In the genomic region with DNA sequence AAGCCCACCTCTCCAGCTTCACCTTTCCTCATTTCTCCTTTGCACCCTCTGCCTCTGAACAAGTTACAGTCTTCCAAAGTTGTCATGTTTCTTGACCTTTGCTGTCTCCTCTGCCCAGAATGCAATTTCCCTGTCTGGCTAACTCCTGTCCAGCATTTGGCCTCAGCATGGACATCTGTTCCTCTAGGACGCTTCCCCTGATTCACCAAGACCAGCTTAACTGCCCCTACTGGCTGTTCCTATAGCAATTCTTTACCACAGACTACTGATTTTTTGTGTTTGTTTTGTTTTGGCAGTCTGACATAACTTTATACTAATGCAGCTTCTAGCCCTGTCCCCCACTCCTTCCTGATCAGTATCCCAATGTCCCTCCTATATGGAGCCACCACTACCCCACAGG, we compare ENCODE assay signal across 13 cellular contexts. TPM values are rescaled to one million over a fixed set of nuclear protein-coding genes. Genes with fewer than 3 reads are reported as not detected.
A peak's percentile ranks its signal among the peaks of the same experiment; 100 is the strongest.
DNase-seq lines count a peak whose midpoint lies in the region; ATAC-seq and TF ChIP-seq lines count a peak whose summit lies in the region.
"Had no signal": no experiment of that assay in that cellular context is flagged by ENCODE, and none has a peak within 500 bp of the region (broad histone marks: within the 10 kb centered on the region; RNA-seq: fewer than 3 reads in every experiment).

No MANE protein-coding gene starts in this region.

- peaks cover 4 to 28% (median 9%) of the 10 kb centered on the region in 5 donors for H3K4me1 ChIP-seq in subcutaneous abdominal adipose tissue (ENCODE audit: control insufficient read depth in 5 of 5, insufficient read depth in 5 of 5, low read length in 5 of 5)

- H3K27ac Mint-ChIP-seq in activated naive CD4-positive, alpha-beta T cell treated with anti-CD3 and anti-CD28 coated beads, Interleukin-2, amount 10 ng/mL, durations not matched to agents 7 days and 5 days: peak overlapping the region; percentile 93
- H3K27ac Mint-ChIP-seq in activated naive CD4-positive, alpha-beta T cell treated with anti-CD3 and anti-CD28 coated beads, Interleukin-2, amount 50 U/mL, for 72 hours: peak overlapping the region in 1 of 2 donors; percentile 54
- H3K27ac Mint-ChIP-seq: H9 had no signal

- H3K27ac ChIP-seq in WERI-Rb-1: no peak overlapping the region
- H3K27ac ChIP-seq in subcutaneous abdominal adipose tissue (ENCODE audit: low read depth, low read length): peak overlapping the region; percentile 50
- H3K27ac ChIP-seq: thoracic aorta had no signal

- H3K9me3 Mint-ChIP-seq in activated naive CD4-positive, alpha-beta T cell treated with anti-CD3 and anti-CD28 coated beads, Interleukin-2, amount 10 ng/mL, durations not matched to agents 7 days and 5 days: no peaks in the 10 kb centered on the region
- H3K9me3 Mint-ChIP-seq in activated naive CD4-positive, alpha-beta T cell treated with anti-CD3 and anti-CD28 coated beads, Interleukin-2, amount 50 U/mL, for 72 hours: no peaks in the 10 kb centered on the region
- H3K9me3 Mint-ChIP-seq: H9 had no signal

- CTCF ChIA-PET in activated naive CD4-positive, alpha-beta T cell treated with anti-CD3 and anti-CD28 coated beads, Interleukin-2, amount 10 ng/mL, durations not matched to agents 7 days and 5 days (lab: Charles Lee): interaction anchor here (1.0 to 11.2 kb wide), 13 partner anchors 10 to 130 kb away, joined by 3 to 251 read pairs (median 12); a partner anchor contains a TSS

- no peak for ATAC-seq in activated naive CD4-positive, alpha-beta T cell treated with anti-CD3 and anti-CD28 coated beads, Interleukin-2, amount 50 U/mL, for 72 hours

- H3K9me3 ChIP-seq in WERI-Rb-1 (ENCODE audit: severe bottlenecking) (no peaks in the 10 kb centered on the region), subcutaneous abdominal adipose tissue (ENCODE audit: control insufficient read depth in 5 of 5, low read length in 5 of 5) (no peaks in the 10 kb centered on the region)
- H3K9me3 ChIP-seq: thoracic aorta had no signal

- H3K4me3 ChIP-seq in WERI-Rb-1 (ENCODE audit: low read depth, low read length) (no peak overlapping the region), subcutaneous abdominal adipose tissue (ENCODE audit: low read depth in 1 of 5, low read length in 5 of 5) (no peak overlapping the region)
- H3K4me3 ChIP-seq: thoracic aorta had no signal

- H3K4me3 Mint-ChIP-seq in activated naive CD4-positive, alpha-beta T cell treated with anti-CD3 and anti-CD28 coated beads, Interleukin-2, amount 10 ng/mL, durations not matched to agents 7 days and 5 days: peak overlapping the region; percentile 78

- no peaks in the 10 kb centered on the region for H3K27me3 ChIP-seq in WERI-Rb-1 (ENCODE audit: insufficient read depth, low read depth, severe bottlenecking)
- H3K27me3 ChIP-seq in subcutaneous abdominal adipose tissue (ENCODE audit: control insufficient read depth in 5 of 5, insufficient read depth in 4 of 5, low read length in 5 of 5): no peaks in the 10 kb centered on the region

- no peaks in the 10 kb centered on the region for H3K27me3 Mint-ChIP-seq in activated naive CD4-positive, alpha-beta T cell treated with anti-CD3 and anti-CD28 coated beads, Interleukin-2, amount 10 ng/mL, durations not matched to agents 7 days and 5 days

- H3K36me3 ChIP-seq in WERI-Rb-1 (peaks cover 34% of the 10 kb centered on the region), subcutaneous abdominal adipose tissue (ENCODE audit: control insufficient read depth in 5 of 5, insufficient read depth in 5 of 5, low read length in 5 of 5) (peaks cover 0 to 24% (median 22%) of the 10 kb centered on the region in 5 donors)

- peaks cover 37% of the 10 kb centered on the region for H3K4me1 Mint-ChIP-seq in activated naive CD4-positive, alpha-beta T cell treated with anti-CD3 and anti-CD28 coated beads, Interleukin-2, amount 10 ng/mL, durations not matched to agents 7 days and 5 days

- TF ChIP-seq CTCF in WERI-Rb-1 (IDR thresholded peaks at IDR 0.05; ENCODE audit: low read depth, low read length): peak; percentile 57

- no peak overlapping the region for H3K9ac ChIP-seq in subcutaneous abdominal adipose tissue (ENCODE audit: low read length in 5 of 5)

- peaks cover 17% of the 10 kb centered on the region for H3K36me3 Mint-ChIP-seq in activated naive CD4-positive, alpha-beta T cell treated with anti-CD3 and anti-CD28 coated beads, Interleukin-2, amount 10 ng/mL, durations not matched to agents 7 days and 5 days
- no peaks in the 10 kb centered on the region for H3K36me3 Mint-ChIP-seq in activated naive CD4-positive, alpha-beta T cell treated with anti-CD3 and anti-CD28 coated beads, Interleukin-2, amount 50 U/mL, for 72 hours

- DNase-seq in activated naive CD4-positive, alpha-beta T cell treated with anti-CD3 and anti-CD28 coated beads, Interleukin-2, amount 10 ng/mL, durations not matched to agents 7 days and 5 days: no peak
- DNase-seq in activated naive CD4-positive, alpha-beta T cell treated with anti-CD3 and anti-CD28 coated beads, Interleukin-2, amount 50 U/mL, for 72 hours (ENCODE audit: low spot score in 2 of 2): no peak
- peak; percentile 63 for DNase-seq in WERI-Rb-1
- peak; percentile 34 for DNase-seq in fibroblast of peridontal ligament (ENCODE audit: extremely low read depth)
- DNase-seq in NCI-H748 (lab: John Stamatoyannopoulos, UW; ENCODE audit: unreplicated experiment): no peak
- DNase-seq in NCI-H82 (lab: John Stamatoyannopoulos, UW): no peak
- no peak for DNase-seq in HUDEP-2 (lab: John Stamatoyannopoulos, UW; ENCODE audit: unreplicated experiment in 76 of 76)
- DNase-seq: activated effector memory CD4-positive, alpha-beta T cell treated with anti-CD3 and anti-CD28 coated beads, Interleukin-2, amount 50 U/mL, for 16 hours; effector CD8-positive, alpha-beta T cell; H9; stimulated activated CD4-positive, alpha-beta T cell treated with anti-CD3 and anti-CD28 coated beads, Interleukin-2, amount 100 ng/mL, for 48 hours had no signal

RNA-seq across cellular contexts. Expression of a gene that starts 13.4 kb away (rescaled TPM):
- 100 to 1,000 TPM; 107 to 139 TPM for total RNA-seq in activated naive CD4-positive, alpha-beta T cell treated with anti-CD3 and anti-CD28 coated beads, Interleukin-2, amount 50 U/mL, for 72 hours

RNA-seq across cellular contexts. Expression of a gene that starts 14.2 kb away (rescaled TPM):
- total RNA-seq in activated naive CD4-positive, alpha-beta T cell treated with anti-CD3 and anti-CD28 coated beads, Interleukin-2, amount 50 U/mL, for 72 hours: 10 to 100 TPM; 19.8 to 27.4 TPM

RNA-seq across cellular contexts. Expression of a gene that starts 28.3 kb away (rescaled TPM):
- total RNA-seq in activated naive CD4-positive, alpha-beta T cell treated with anti-CD3 and anti-CD28 coated beads, Interleukin-2, amount 50 U/mL, for 72 hours: 10 to 100 TPM; 84.7 to 91.3 TPM

RNA-seq across cellular contexts. Expression of a gene that starts 53.6 kb away (rescaled TPM):
- 100 to 1,000 TPM; 493 to 574 TPM for total RNA-seq in activated naive CD4-positive, alpha-beta T cell treated with anti-CD3 and anti-CD28 coated beads, Interleukin-2, amount 50 U/mL, for 72 hours

Comparison
In these comparisons a context has a peak if more than half of its experiments do, and no peak if none do; other contexts are left out.
1. DNase-seq: peak in WERI-Rb-1 (single experiment) and fibroblast of peridontal ligament (single experiment); none in activated naive CD4-positive, alpha-beta T cell treated with anti-CD3 and anti-CD28 coated beads, Interleukin-2, amount 10 ng/mL, durations not matched to agents 7 days and 5 days (single experiment), activated naive CD4-positive, alpha-beta T cell treated with anti-CD3 and anti-CD28 coated beads, Interleukin-2, amount 50 U/mL, for 72 hours (0 of 2), NCI-H748 (single experiment), NCI-H82 (single experiment) and HUDEP-2 (0 of 76).